ENCODE assay signal across 17 cellular contexts in genomic region chr10:131839351-131839750, GRCh38.
DNase-seq lines count a peak whose midpoint lies in the region; ATAC-seq, FAIRE-seq and TF ChIP-seq lines count a peak whose summit lies in the region.
"Had no signal": no experiment of that assay in that cellular context is flagged by ENCODE, and none has a peak within 500 bp of the region (broad histone marks: within the 10 kb centered on the region; RNA-seq: fewer than 3 reads in every experiment).

No MANE protein-coding gene starts in this region.

- TF ChIP-seq RAD21 in HepG2 (CRISPR knock-in tag; IDR thresholded peaks at IDR 0.05): no peak

- WGBS in right lobe of liver (ENCODE audit: insufficient coverage, low coverage, low lambda C conversion rate, missing lambda C conversion rate): 80% methylated on average over 7 of the region's 10 CpGs
- WGBS in HepG2 (ENCODE audit: low lambda C conversion rate): 37% methylated on average over 7 of the region's 10 CpGs
- WGBS in sigmoid colon, 2 donors: 77 to 79% methylated on average over 10 of the region's 10 CpGs

- no peaks in the 10 kb centered on the region for H3K9me3 ChIP-seq in right lobe of liver
- H3K9me3 ChIP-seq in HepG2 (ENCODE audit: low read length): no peaks in the 10 kb centered on the region
- peaks cover 0 to 3% of the 10 kb centered on the region in 2 donors for H3K9me3 ChIP-seq in left lung
- H3K9me3 ChIP-seq in sigmoid colon: peaks cover 0 to 2% (median 0%) of the 10 kb centered on the region in 4 donors

- H3K27ac ChIP-seq in right lobe of liver (no peak overlapping the region), HepG2 (ENCODE audit: extremely low read length, insufficient read depth, low read length) (no peak overlapping the region), left lung (no peak overlapping the region), sigmoid colon (no peak overlapping the region)
- H3K27ac ChIP-seq: PC-9 had no signal

- H3K4me1 ChIP-seq in right lobe of liver: no peaks in the 10 kb centered on the region
- no peaks in the 10 kb centered on the region for H3K4me1 ChIP-seq in HepG2 (ENCODE audit: insufficient read depth, low read length)
- no peaks in the 10 kb centered on the region for H3K4me1 ChIP-seq in left lung
- no peaks in the 10 kb centered on the region for H3K4me1 ChIP-seq in sigmoid colon

- TF ChIP-seq EP300 in HepG2 (IDR thresholded peaks at IDR 0.05; ENCODE audit: low read depth in 2 of 2, low read length in 2 of 2) (no peak), HepG2 (CRISPR knock-in tag; IDR thresholded peaks at IDR 0.05; ENCODE audit: borderline replicate concordance) (no peak), sigmoid colon (IDR thresholded peaks at IDR 0.05) (no peak)

- H3K4me2 ChIP-seq in HepG2 (ENCODE audit: low read depth, low read length): no peak overlapping the region
- H3K4me2 ChIP-seq: GM23338, PC-9 had no signal

- DNase-seq in right lobe of liver (peak; percentile 6 to 42 (median 37)), HepG2 (ENCODE audit: low spot score) (no peak), left lung (peak; percentile 10 to 58), sigmoid colon (peak; percentile 30), T1000 (lab: John Stamatoyannopoulos, UW) (no peak)
- DNase-seq: ACHN, AML-193, DMS 273 treated with DMSO at 0.1 percent for 48 hours, IMR-90, MM.1S, NCI-H1105, NCI-H1694 had no signal

- ATAC-seq in right lobe of liver: no peak
- ATAC-seq in HepG2: no peak
- no peak for ATAC-seq in left lung
- ATAC-seq in HG02852 (IDR thresholded peaks at IDR 0.05; ENCODE audit: unreplicated experiment): no peak
- ATAC-seq in HG02571 (IDR thresholded peaks at IDR 0.05; ENCODE audit: unreplicated experiment): no peak

- no peaks in the 10 kb centered on the region for H3K27me3 ChIP-seq in right lobe of liver
- H3K27me3 ChIP-seq in HepG2 (ENCODE audit: control insufficient read depth in 1 of 2, insufficient read depth in 2 of 2, low read length in 2 of 2): peaks cover 1 to 28% of the 10 kb centered on the region in 2 experiments; a peak in 2 of 5 replicates
- no peaks in the 10 kb centered on the region for H3K27me3 ChIP-seq in left lung
- peaks cover 0 to 3% (median 0%) of the 10 kb centered on the region in 3 donors for H3K27me3 ChIP-seq in sigmoid colon

- H3K79me2 ChIP-seq in HepG2 (ENCODE audit: insufficient read depth, low read length): no peaks in the 10 kb centered on the region

- H2AFZ ChIP-seq in HepG2 (ENCODE audit: low read length): no peak overlapping the region
- H2AFZ ChIP-seq: GM23338, PC-9 had no signal

- no peak overlapping the region for H3K9ac ChIP-seq in HepG2 (ENCODE audit: insufficient read depth, low read depth, low read length)

- no TSS peak for BruUV-seq in HepG2 (replicated peaks; lab: Mats Ljungman, UMichigan)

- intact Hi-C loops in right lobe of liver (cut with DNase I): no loop called here
- intact Hi-C loops in HepG2 (cut with micrococcal nuclease; ENCODE audit: unreplicated experiment): no loop called here
- intact Hi-C loops in left lung (cut with DNase I): no loop called here
- intact Hi-C loops in sigmoid colon (cut with DNase I): no loop called here

- CTCF ChIA-PET in HepG2 (lab: Yijun Ruan, JAX; ENCODE audit: low intra/inter-chr PET ratio, low total read pairs): no interaction called here

- H3K36me3 ChIP-seq in right lobe of liver (no peaks in the 10 kb centered on the region), HepG2 (replicated peaks in 1 of 2; ENCODE audit: control insufficient read depth in 1 of 2, insufficient read depth in 2 of 2, low read length in 2 of 2) (no peaks in the 10 kb centered on the region), left lung (no peaks in the 10 kb centered on the region), sigmoid colon (no peaks in the 10 kb centered on the region)

- TF ChIP-seq POLR2A in right lobe of liver (IDR thresholded peaks at IDR 0.05) (no peak), HepG2 (IDR thresholded peaks at IDR 0.05; ENCODE audit: insufficient read depth in 1 of 2, low read depth in 2 of 2, low read length in 2 of 2) (no peak), sigmoid colon (IDR thresholded peaks at IDR 0.05) (no peak)

- no peak for FAIRE-seq in HepG2 (lab: Jason Lieb, UNC)
- FAIRE-seq: GM12892 had no signal

- H3K4me3 ChIP-seq in right lobe of liver (no peak overlapping the region), HepG2 (replicated peaks in 1 of 3; ENCODE audit: insufficient read depth in 1 of 3, low read depth in 2 of 3, low read length in 3 of 3) (no peak overlapping the region), left lung (no peak overlapping the region), sigmoid colon (no peak overlapping the region)
- H3K4me3 ChIP-seq: GM23338, PC-9 had no signal

- POLR2A ChIA-PET in HepG2 (lab: Yijun Ruan, JAX): no interaction called here

- in situ Hi-C loops in HepG2 (cut with HindIII; ENCODE audit: extremely low pct_ligation_motif_present, low pct_unique_long_range_greater_than_20kb): no loop called here

- no peaks in the 10 kb centered on the region for H4K20me1 ChIP-seq in HepG2 (ENCODE audit: insufficient read depth, low read length)

- TF ChIP-seq CTCF in right lobe of liver (IDR thresholded peaks at IDR 0.05) (no peak), HepG2 (CRISPR knock-in tag; IDR thresholded peaks at IDR 0.05) (no peak), left lung (IDR thresholded peaks at IDR 0.05) (no peak), sigmoid colon (IDR thresholded peaks at IDR 0.05) (no peak)

TF ChIP-seq in HepG2, 621 proteins besides CTCF, POLR2A, EP300 and RAD21 (continues in another document):
- TF ChIP-seq SRSF9 (IDR thresholded peaks at IDR 0.05; ENCODE audit: borderline replicate concordance, insufficient read depth, low read depth, low read length, poor library complexity, severe bottlenecking): no peak
- no peak for TF ChIP-seq YEATS4 (CRISPR knock-in tag; IDR thresholded peaks at IDR 0.05; ENCODE audit: borderline replicate concordance)
- TF ChIP-seq EHMT2 (IDR thresholded peaks at IDR 0.05; ENCODE audit: borderline replicate concordance, low read depth, low read length): no peak
- TF ChIP-seq, protein P1, sequence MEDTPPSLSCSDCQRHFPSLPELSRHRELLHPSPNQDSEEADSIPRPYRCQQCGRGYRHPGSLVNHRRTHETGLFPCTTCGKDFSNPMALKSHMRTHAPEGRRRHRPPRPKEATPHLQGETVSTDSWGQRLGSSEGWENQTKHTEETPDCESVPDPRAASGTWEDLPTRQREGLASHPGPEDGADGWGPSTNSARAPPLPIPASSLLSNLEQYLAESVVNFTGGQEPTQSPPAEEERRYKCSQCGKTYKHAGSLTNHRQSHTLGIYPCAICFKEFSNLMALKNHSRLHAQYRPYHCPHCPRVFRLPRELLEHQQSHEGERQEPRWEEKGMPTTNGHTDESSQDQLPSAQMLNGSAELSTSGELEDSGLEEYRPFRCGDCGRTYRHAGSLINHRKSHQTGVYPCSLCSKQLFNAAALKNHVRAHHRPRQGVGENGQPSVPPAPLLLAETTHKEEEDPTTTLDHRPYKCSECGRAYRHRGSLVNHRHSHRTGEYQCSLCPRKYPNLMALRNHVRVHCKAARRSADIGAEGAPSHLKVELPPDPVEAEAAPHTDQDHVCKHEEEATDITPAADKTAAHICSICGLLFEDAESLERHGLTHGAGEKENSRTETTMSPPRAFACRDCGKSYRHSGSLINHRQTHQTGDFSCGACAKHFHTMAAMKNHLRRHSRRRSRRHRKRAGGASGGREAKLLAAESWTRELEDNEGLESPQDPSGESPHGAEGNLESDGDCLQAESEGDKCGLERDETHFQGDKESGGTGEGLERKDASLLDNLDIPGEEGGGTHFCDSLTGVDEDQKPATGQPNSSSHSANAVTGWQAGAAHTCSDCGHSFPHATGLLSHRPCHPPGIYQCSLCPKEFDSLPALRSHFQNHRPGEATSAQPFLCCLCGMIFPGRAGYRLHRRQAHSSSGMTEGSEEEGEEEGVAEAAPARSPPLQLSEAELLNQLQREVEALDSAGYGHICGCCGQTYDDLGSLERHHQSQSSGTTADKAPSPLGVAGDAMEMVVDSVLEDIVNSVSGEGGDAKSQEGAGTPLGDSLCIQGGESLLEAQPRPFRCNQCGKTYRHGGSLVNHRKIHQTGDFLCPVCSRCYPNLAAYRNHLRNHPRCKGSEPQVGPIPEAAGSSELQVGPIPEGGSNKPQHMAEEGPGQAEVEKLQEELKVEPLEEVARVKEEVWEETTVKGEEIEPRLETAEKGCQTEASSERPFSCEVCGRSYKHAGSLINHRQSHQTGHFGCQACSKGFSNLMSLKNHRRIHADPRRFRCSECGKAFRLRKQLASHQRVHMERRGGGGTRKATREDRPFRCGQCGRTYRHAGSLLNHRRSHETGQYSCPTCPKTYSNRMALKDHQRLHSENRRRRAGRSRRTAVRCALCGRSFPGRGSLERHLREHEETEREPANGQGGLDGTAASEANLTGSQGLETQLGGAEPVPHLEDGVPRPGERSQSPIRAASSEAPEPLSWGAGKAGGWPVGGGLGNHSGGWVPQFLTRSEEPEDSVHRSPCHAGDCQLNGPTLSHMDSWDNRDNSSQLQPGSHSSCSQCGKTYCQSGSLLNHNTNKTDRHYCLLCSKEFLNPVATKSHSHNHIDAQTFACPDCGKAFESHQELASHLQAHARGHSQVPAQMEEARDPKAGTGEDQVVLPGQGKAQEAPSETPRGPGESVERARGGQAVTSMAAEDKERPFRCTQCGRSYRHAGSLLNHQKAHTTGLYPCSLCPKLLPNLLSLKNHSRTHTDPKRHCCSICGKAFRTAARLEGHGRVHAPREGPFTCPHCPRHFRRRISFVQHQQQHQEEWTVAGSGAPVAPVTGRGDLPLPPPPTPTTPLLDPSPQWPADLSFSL (CRISPR knock-in tag; IDR thresholded peaks at IDR 0.05): no peak
- no peak for TF ChIP-seq PRMT3 (CRISPR knock-in tag; IDR thresholded peaks at IDR 0.05; ENCODE audit: borderline replicate concordance, low read depth)
- TF ChIP-seq, protein P2, sequence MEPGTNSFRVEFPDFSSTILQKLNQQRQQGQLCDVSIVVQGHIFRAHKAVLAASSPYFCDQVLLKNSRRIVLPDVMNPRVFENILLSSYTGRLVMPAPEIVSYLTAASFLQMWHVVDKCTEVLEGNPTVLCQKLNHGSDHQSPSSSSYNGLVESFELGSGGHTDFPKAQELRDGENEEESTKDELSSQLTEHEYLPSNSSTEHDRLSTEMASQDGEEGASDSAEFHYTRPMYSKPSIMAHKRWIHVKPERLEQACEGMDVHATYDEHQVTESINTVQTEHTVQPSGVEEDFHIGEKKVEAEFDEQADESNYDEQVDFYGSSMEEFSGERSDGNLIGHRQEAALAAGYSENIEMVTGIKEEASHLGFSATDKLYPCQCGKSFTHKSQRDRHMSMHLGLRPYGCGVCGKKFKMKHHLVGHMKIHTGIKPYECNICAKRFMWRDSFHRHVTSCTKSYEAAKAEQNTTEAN (CRISPR knock-in tag; conservative IDR thresholded peaks at IDR 0.05): no peak
- TF ChIP-seq HOXA5 (CRISPR knock-in tag; IDR thresholded peaks at IDR 0.05): no peak
- no peak for TF ChIP-seq FOSL1 (CRISPR knock-in tag; IDR thresholded peaks at IDR 0.05; ENCODE audit: borderline replicate concordance)
- TF ChIP-seq ZFP41 (CRISPR knock-in tag; IDR thresholded peaks at IDR 0.05; ENCODE audit: borderline replicate concordance): no peak

Comparison
In these comparisons a context has a peak if more than half of its experiments do, and no peak if none do; other contexts are left out.
1. DNase-seq: peak in right lobe of liver (3 of 3), left lung (2 of 2) and sigmoid colon (single experiment); none in HepG2 (single experiment) and T1000 (single experiment).